Comparison of ENCODE assay signal across 29 cellular contexts in the genomic region with DNA sequence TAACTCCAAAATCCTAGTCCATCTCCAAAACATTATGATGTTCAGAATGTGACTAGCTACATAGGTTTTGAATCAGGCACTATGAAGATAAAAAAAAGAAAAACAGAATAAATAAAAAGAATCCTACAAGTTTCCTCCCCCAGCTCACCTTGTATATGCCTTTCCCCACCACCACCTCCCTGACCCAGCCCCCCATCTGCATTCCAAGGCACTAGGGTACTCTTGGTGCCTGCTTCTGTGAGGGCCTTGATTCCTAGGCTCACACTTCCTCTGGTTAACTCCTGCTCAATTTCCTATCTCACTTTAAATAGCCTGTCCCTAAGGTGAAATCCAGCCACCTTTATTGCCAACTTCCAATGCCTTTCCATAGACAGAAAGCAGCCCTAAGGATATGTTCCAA.
"Had no signal": no experiment of that assay in that cellular context is flagged by ENCODE, and none has a peak within 500 bp of the region (broad histone marks: within the 10 kb centered on the region; RNA-seq: fewer than 3 reads in every experiment).

No MANE protein-coding gene starts in this region.

- H3K4me1 Mint-ChIP-seq: activated CD4-positive, alpha-beta T cell treated with anti-CD3 and anti-CD28 coated beads, Interleukin-2, amount 10 ng/mL, durations not matched to agents 24 days and 14 days; activated naive CD8-positive, alpha-beta T cell treated with anti-CD3 and anti-CD28 coated beads for 36 hours; activated T-helper 17 cell treated with anti-CD3 and anti-CD28 coated beads, Interleukin-2, amount 50 U/mL, for 72 hours; central memory CD8-positive, alpha-beta T cell had no signal

- H3K27me3 Mint-ChIP-seq: activated CD4-positive, alpha-beta T cell treated with anti-CD3 and anti-CD28 coated beads, Interleukin-2, amount 10 ng/mL, durations not matched to agents 24 days and 14 days; activated CD8-positive, alpha-beta T cell treated with anti-CD3 and anti-CD28 coated beads for 36 hours; activated naive CD8-positive, alpha-beta T cell treated with anti-CD3 and anti-CD28 coated beads for 36 hours; activated T-helper 17 cell treated with anti-CD3 and anti-CD28 coated beads, Interleukin-2, amount 50 U/mL, for 72 hours; central memory CD8-positive, alpha-beta T cell had no signal

- H3K27ac Mint-ChIP-seq: activated CD4-positive, alpha-beta T cell treated with anti-CD3 and anti-CD28 coated beads, Interleukin-2, amount 10 ng/mL, durations not matched to agents 24 days and 14 days; activated CD8-positive, alpha-beta T cell treated with anti-CD3 and anti-CD28 coated beads for 36 hours; activated naive CD8-positive, alpha-beta T cell treated with anti-CD3 and anti-CD28 coated beads for 36 hours; activated T-cell treated with anti-CD3 and anti-CD28 coated beads, Interleukin-2, amount 50 U/mL, for 72 hours; activated T-helper 17 cell treated with anti-CD3 and anti-CD28 coated beads, Interleukin-2, amount 50 U/mL, for 72 hours had no signal

- H3K36me3 ChIP-seq: cardiac muscle cell, WERI-Rb-1 had no signal

- DNase-seq: activated CD4-positive, alpha-beta T cell treated with anti-CD3 and anti-CD28 coated beads, Interleukin-2, amount 10 ng/mL, durations not matched to agents 24 days and 14 days; activated CD4-positive, alpha-beta T cell treated with anti-CD3 and anti-CD28 coated beads, Interleukin-2, amount 50 U/mL, for 4 hours; activated CD8-positive, alpha-beta T cell treated with anti-CD3 and anti-CD28 coated beads for 36 hours; activated effector memory CD4-positive, alpha-beta T cell treated with anti-CD3 and anti-CD28 coated beads, Interleukin-2, amount 50 U/mL, for 16 hours; activated naive CD4-positive, alpha-beta T cell; activated naive CD4-positive, alpha-beta T cell treated with anti-CD3 and anti-CD28 coated beads, Interleukin-2, amount 50 U/mL, for 16 hours; activated naive CD8-positive, alpha-beta T cell treated with anti-CD3 and anti-CD28 coated beads for 36 hours; activated T-cell treated with anti-CD3 and anti-CD28 coated beads, Interleukin-2, amount 50 U/mL, for 1 hour; activated T-cell treated with anti-CD3 and anti-CD28 coated beads, Interleukin-2, amount 50 U/mL, for 72 hours; amniotic stem cell; aorta; NCI-H1092 treated with DMSO at 0.1 percent for 48 hours; NCI-H1417; NCI-H146; NCI-H187; NCI-H2029 treated with DMSO at 0.1 percent for 48 hours; NCI-H2107; NCI-H2171; NCI-H510A; NCI-H526; NCI-H748 treated with DMSO at 0.1 percent for 48 hours; NK-92 treated with Interleukin-12 subunit alpha and Interleukin-12 subunit beta, amount 100 ng/mL, for 24 hours; OCI-M1; Right ventricle myocardium superior; T1000; WERI-Rb-1 had no signal

- H3K4me3 Mint-ChIP-seq: activated CD4-positive, alpha-beta T cell treated with anti-CD3 and anti-CD28 coated beads, Interleukin-2, amount 10 ng/mL, durations not matched to agents 24 days and 14 days; activated CD8-positive, alpha-beta T cell treated with anti-CD3 and anti-CD28 coated beads for 36 hours; activated naive CD8-positive, alpha-beta T cell treated with anti-CD3 and anti-CD28 coated beads for 36 hours; activated T-cell treated with anti-CD3 and anti-CD28 coated beads, Interleukin-2, amount 50 U/mL, for 72 hours; activated T-helper 17 cell treated with anti-CD3 and anti-CD28 coated beads, Interleukin-2, amount 50 U/mL, for 72 hours; central memory CD8-positive, alpha-beta T cell had no signal

- H3K9me3 Mint-ChIP-seq: activated CD4-positive, alpha-beta T cell treated with anti-CD3 and anti-CD28 coated beads, Interleukin-2, amount 10 ng/mL, durations not matched to agents 24 days and 14 days; activated CD8-positive, alpha-beta T cell treated with anti-CD3 and anti-CD28 coated beads for 36 hours; activated naive CD8-positive, alpha-beta T cell treated with anti-CD3 and anti-CD28 coated beads for 36 hours; activated T-helper 17 cell treated with anti-CD3 and anti-CD28 coated beads, Interleukin-2, amount 50 U/mL, for 72 hours had no signal

- H3K4me3 ChIP-seq: cardiac muscle cell had no signal

- H3K36me3 Mint-ChIP-seq: activated naive CD8-positive, alpha-beta T cell treated with anti-CD3 and anti-CD28 coated beads for 36 hours had no signal

- ATAC-seq: activated CD8-positive, alpha-beta T cell treated with anti-CD3 and anti-CD28 coated beads for 36 hours; activated T-cell treated with anti-CD3 and anti-CD28 coated beads, Interleukin-2, amount 50 U/mL, for 72 hours; activated T-helper 17 cell treated with anti-CD3 and anti-CD28 coated beads, Interleukin-2, amount 50 U/mL, for 72 hours had no signal

- H3K27ac ChIP-seq: cardiac muscle cell, WERI-Rb-1 had no signal

- H3K27me3 ChIP-seq: cardiac muscle cell had no signal
